8 cellular contexts compared by ENCODE assay signal in genomic region chr2:44167908-44168683, GRCh38. TPM values are rescaled to one million over a fixed set of nuclear protein-coding genes. Genes with fewer than 3 reads are reported as not detected.
DNase-seq lines count a peak whose midpoint lies in the region; ATAC-seq lines count a peak whose summit lies in the region.

No MANE protein-coding gene starts in this region.

- peak overlapping the region; percentile 97 for H3K27ac Mint-ChIP-seq in activated CD8-positive, alpha-beta memory T cell treated with anti-CD3 and anti-CD28 coated beads, Interleukin-2, amount 10 ng/mL, durations not matched to agents 7 days and 5 days
- H3K27ac Mint-ChIP-seq in effector memory CD8-positive, alpha-beta T cell: peak overlapping the region; percentile 100

- H3K36me3 Mint-ChIP-seq in activated CD8-positive, alpha-beta memory T cell treated with anti-CD3 and anti-CD28 coated beads, Interleukin-2, amount 10 ng/mL, durations not matched to agents 7 days and 5 days: peaks cover 18% of the 10 kb centered on the region
- H3K36me3 Mint-ChIP-seq in effector memory CD8-positive, alpha-beta T cell (ENCODE audit: insufficient read depth): peaks cover 37% of the 10 kb centered on the region

- peak overlapping the region; percentile 91 for H3K4me3 Mint-ChIP-seq in activated CD8-positive, alpha-beta memory T cell treated with anti-CD3 and anti-CD28 coated beads, Interleukin-2, amount 10 ng/mL, durations not matched to agents 7 days and 5 days
- H3K4me3 Mint-ChIP-seq in effector memory CD8-positive, alpha-beta T cell: peak overlapping the region; percentile 93 to 99

- ATAC-seq in GM21367 (IDR thresholded peaks at IDR 0.05; ENCODE audit: unreplicated experiment): peak; percentile 74
- ATAC-seq in activated CD8-positive, alpha-beta memory T cell treated with anti-CD3 and anti-CD28 coated beads, Interleukin-2, amount 10 ng/mL, durations not matched to agents 7 days and 5 days: peak; percentile 85
- ATAC-seq in effector memory CD8-positive, alpha-beta T cell (replicated peaks): peak; percentile 78

- CTCF ChIA-PET in activated CD8-positive, alpha-beta memory T cell treated with anti-CD3 and anti-CD28 coated beads, Interleukin-2, amount 10 ng/mL, durations not matched to agents 7 days and 5 days (lab: Charles Lee): interaction anchor here (0.8 kb wide), 1 partner anchor 80 kb away, joined by 4 read pairs; no protein-coding TSS in a partner anchor

- DNase-seq in COLO829 (ENCODE audit: low spot score) (peak; percentile 97), HT1080 (ENCODE audit: low read depth) (peak; percentile 100), NOMO-1 (lab: John Stamatoyannopoulos, UW; ENCODE audit: unreplicated experiment in 2 of 2) (peak; percentile 100), medulla oblongata (ENCODE audit: extremely low spot score) (peak; percentile 100)
- peak; percentile 99 for DNase-seq in activated CD8-positive, alpha-beta memory T cell treated with anti-CD3 and anti-CD28 coated beads, Interleukin-2, amount 10 ng/mL, durations not matched to agents 7 days and 5 days
- DNase-seq in effector memory CD8-positive, alpha-beta T cell: peak; percentile 92 to 97 (median 95)
- DNase-seq in stimulated activated CD4-positive, alpha-beta T cell treated with anti-CD3 and anti-CD28 coated beads, TNF-alpha, amount 100 ng/mL, for 48 hours (ENCODE audit: low read depth in 3 of 3): peak; percentile 94 to 97 (median 97)

- H3K9me3 Mint-ChIP-seq in activated CD8-positive, alpha-beta memory T cell treated with anti-CD3 and anti-CD28 coated beads, Interleukin-2, amount 10 ng/mL, durations not matched to agents 7 days and 5 days (ENCODE audit: low read depth): no peaks in the 10 kb centered on the region
- no peaks in the 10 kb centered on the region for H3K9me3 Mint-ChIP-seq in effector memory CD8-positive, alpha-beta T cell

- H3K27me3 Mint-ChIP-seq in activated CD8-positive, alpha-beta memory T cell treated with anti-CD3 and anti-CD28 coated beads, Interleukin-2, amount 10 ng/mL, durations not matched to agents 7 days and 5 days: no peaks in the 10 kb centered on the region
- no peaks in the 10 kb centered on the region for H3K27me3 Mint-ChIP-seq in effector memory CD8-positive, alpha-beta T cell

- peaks cover 32% of the 10 kb centered on the region for H3K4me1 Mint-ChIP-seq in activated CD8-positive, alpha-beta memory T cell treated with anti-CD3 and anti-CD28 coated beads, Interleukin-2, amount 10 ng/mL, durations not matched to agents 7 days and 5 days
- peaks cover 29 to 39% of the 10 kb centered on the region in 2 donors for H3K4me1 Mint-ChIP-seq in effector memory CD8-positive, alpha-beta T cell (ENCODE audit: low read depth in 2 of 2)

RNA-seq across cellular contexts. Expression of gene PPM1B, which starts 0.6 kb away (rescaled TPM):
- total RNA-seq in HT1080 (2014; rRNA removed; shearing (Covaris generic)): 15.9 and 22.6 TPM in 2 replicates
- polyA plus RNA-seq in HT1080 (2015; cell fraction: cytosol; rRNA removed): 19.0 and 25.2 TPM in 2 replicates
- polyA plus RNA-seq in HT1080 (2015; cell fraction: nucleus; rRNA removed): 18.6 and 26.3 TPM in 2 replicates
- 10 to 100 TPM; 56.4 to 57.0 TPM for total RNA-seq in activated CD8-positive, alpha-beta memory T cell treated with anti-CD3 and anti-CD28 coated beads, Interleukin-2, amount 10 ng/mL, durations not matched to agents 7 days and 5 days

Comparison
In these comparisons a context has a peak if more than half of its experiments do, and no peak if none do; other contexts are left out.
1. Peak in every context shown above with its lines: DNase-seq and ATAC-seq.